9 cellular contexts compared by ENCODE assay signal in the genomic region with DNA sequence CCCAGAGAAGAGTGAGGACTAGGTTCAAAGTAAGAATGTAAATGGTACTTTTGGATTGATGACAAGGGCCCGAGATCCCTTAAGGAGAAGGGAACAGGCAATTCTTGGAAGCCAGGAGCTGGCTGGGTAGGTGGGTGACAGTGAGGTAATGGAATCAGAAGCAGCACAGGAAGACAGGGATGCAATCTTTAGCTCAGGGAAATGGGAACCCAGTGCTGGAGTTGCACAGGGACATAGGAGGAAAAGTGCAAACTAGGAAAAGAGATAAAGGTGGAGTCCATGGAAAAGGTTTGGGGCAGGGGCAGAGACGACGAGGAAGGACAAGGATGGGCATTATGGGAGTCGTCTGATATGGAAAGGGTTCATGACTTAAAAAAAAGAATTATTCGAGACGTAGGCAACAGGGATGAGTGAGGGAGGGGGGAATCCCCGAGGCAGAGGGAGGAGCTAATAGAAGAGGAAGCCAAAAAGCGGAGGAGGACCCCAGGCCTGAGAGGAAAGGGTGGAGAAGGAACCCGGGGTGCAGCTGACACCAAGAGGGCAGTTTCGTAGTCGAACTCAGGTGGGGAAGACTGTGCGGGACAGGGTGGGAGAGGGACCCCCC. TPM values are rescaled to one million over a fixed set of nuclear protein-coding genes. Genes with fewer than 3 reads are reported as not detected.
DNase-seq lines count a peak whose midpoint lies in the region; ATAC-seq and TF ChIP-seq lines count a peak whose summit lies in the region.
"Had no signal": no experiment of that assay in that cellular context is flagged by ENCODE, and none has a peak within 500 bp of the region (broad histone marks: within the 10 kb centered on the region; RNA-seq: fewer than 3 reads in every experiment).

No MANE protein-coding gene starts in this region.

- H3K9ac ChIP-seq in skeletal muscle satellite cell (ENCODE audit: low read depth, low read length) = peak overlapping the region; percentile 99

- H3K27me3 ChIP-seq in BE2C (no peaks in the 10 kb centered on the region), SJCRH30 (no peaks in the 10 kb centered on the region), iPS DF 6.9 (ENCODE audit: control insufficient read depth, insufficient read depth, low read length) (no peaks in the 10 kb centered on the region), skeletal muscle satellite cell (ENCODE audit: control insufficient read depth, insufficient read depth, low read length) (no peaks in the 10 kb centered on the region)

- H3K36me3 ChIP-seq in BE2C (peaks cover 13% of the 10 kb centered on the region), SJCRH30 (peaks cover 8% of the 10 kb centered on the region; the same call in 1 of the 2 replicates), iPS DF 6.9 (ENCODE audit: control insufficient read depth, insufficient read depth, low read length) (no peaks in the 10 kb centered on the region; the same call in 1 of the 2 replicates), skeletal muscle satellite cell (ENCODE audit: insufficient read depth, low read length) (peaks cover 19% of the 10 kb centered on the region)

- no peaks in the 10 kb centered on the region for H3K9me3 ChIP-seq in BE2C
- H3K9me3 ChIP-seq in SJCRH30 (replicated peaks) = no peaks in the 10 kb centered on the region
- no peaks in the 10 kb centered on the region for H3K9me3 ChIP-seq in iPS DF 6.9 (ENCODE audit: control insufficient read depth, insufficient read depth, low read length)
- H3K9me3 ChIP-seq in skeletal muscle satellite cell (replicated peaks; ENCODE audit: low read length) = no peaks in the 10 kb centered on the region

- no CpG with 5 or more reads among the region's 12 CpGs for WGBS in iPS DF 6.9 (ENCODE audit: insufficient coverage, insufficient read length)

- DNase-seq in BE2C = peak; percentile 20
- DNase-seq in SJCRH30 = peak; percentile 56 to 62
- peak; percentile 64 for DNase-seq in astrocyte of the hippocampus (ENCODE audit: low read depth, low spot score)
- DNase-seq in iPS DF 6.9 (ENCODE audit: low read depth, low spot score) = no peak
- DNase-seq in NCI-H446 (lab: John Stamatoyannopoulos, UW) = no peak

- H3K4me1 ChIP-seq in BE2C (no peaks in the 10 kb centered on the region), SJCRH30 (peaks cover 5% of the 10 kb centered on the region), iPS DF 6.9 (ENCODE audit: control insufficient read depth, insufficient read depth, low read length) (no peaks in the 10 kb centered on the region), skeletal muscle satellite cell (ENCODE audit: control insufficient read depth, insufficient read depth, low read length) (peaks cover 25% of the 10 kb centered on the region)

- TF ChIP-seq CTCF in BE2C (IDR thresholded peaks at IDR 0.05; ENCODE audit: low read depth, low read length) = no peak

- H3K4me2 ChIP-seq in skeletal muscle satellite cell (ENCODE audit: low read length) = peak overlapping the region; percentile 96

- H3K4me3 ChIP-seq in BE2C (ENCODE audit: low read depth, low read length) (peak overlapping the region; percentile 77), SJCRH30 (peak overlapping the region; percentile 76), iPS DF 6.9 (ENCODE audit: low read length) (peak overlapping the region; percentile 66), skeletal muscle satellite cell (ENCODE audit: low read length) (peak overlapping the region; percentile 77)

- ATAC-seq in GM18868 (IDR thresholded peaks at IDR 0.05; ENCODE audit: unreplicated experiment) (peak; percentile 63), HG03139 (IDR thresholded peaks at IDR 0.05; ENCODE audit: unreplicated experiment) (peak; percentile 46)

- H3K27ac ChIP-seq in SJCRH30 (peak overlapping the region; percentile 99), iPS DF 6.9 (ENCODE audit: low read length) (no peak overlapping the region)

RNA-seq across cellular contexts. Expression of a gene that starts 0.5 kb away (rescaled TPM):
- 87.0 TPM for polyA plus RNA-seq in BE2C (2012; ENCODE audit: insufficient read depth, insufficient read length, low read depth)
- 29.4 and 32.3 TPM in 2 replicates for total RNA-seq in SJCRH30 (2014; rRNA removed; shearing (Covaris generic))
- 38.3 and 43.2 TPM in 2 replicates for total RNA-seq in skeletal muscle satellite cell (2012; rRNA removed)

RNA-seq across cellular contexts. Expression of a gene that starts 20.3 kb away (rescaled TPM):
- 21.9 TPM for polyA plus RNA-seq in BE2C (2012; ENCODE audit: insufficient read depth, insufficient read length, low read depth)
- total RNA-seq in SJCRH30 (2014; rRNA removed; shearing (Covaris generic)) = 29.1 and 33.2 TPM in 2 replicates
- 19.2 and 34.5 TPM in 2 replicates for total RNA-seq in skeletal muscle satellite cell (2012; rRNA removed)

RNA-seq across cellular contexts. Expression of a gene that starts 44.6 kb away (rescaled TPM):
- polyA plus RNA-seq in BE2C (2012; ENCODE audit: insufficient read depth, insufficient read length, low read depth) = 17.3 TPM
- 16.1 and 17.6 TPM in 2 replicates for total RNA-seq in SJCRH30 (2014; rRNA removed; shearing (Covaris generic))
- 9.9 and 11.6 TPM in 2 replicates for total RNA-seq in skeletal muscle satellite cell (2012; rRNA removed)

RNA-seq across cellular contexts. Expression of a gene that starts 45.8 kb away (rescaled TPM):
- 34.5 TPM for polyA plus RNA-seq in BE2C (2012; ENCODE audit: insufficient read depth, insufficient read length, low read depth)
- 10.4 and 11.8 TPM in 2 replicates for total RNA-seq in SJCRH30 (2014; rRNA removed; shearing (Covaris generic))
- total RNA-seq in skeletal muscle satellite cell (2012; rRNA removed) = 21.4 and 25.9 TPM in 2 replicates
- total RNA-seq: T-helper 2 cell treated with Interferon-gamma antibody and Interleukin-4, amounts not matched to agents 100 ng/mL and 5 ng/mL, for 36 hours had no signal

Comparison
In these comparisons a context has a peak if more than half of its experiments do, and no peak if none do; other contexts are left out.
1. DNase-seq: peak in BE2C (single experiment), SJCRH30 (2 of 2) and astrocyte of the hippocampus (single experiment); none in iPS DF 6.9 (single experiment) and NCI-H446 (0 of 2).
2. Peak in every context shown above with its lines, with median percentiles within 50 percentile points of each other: H3K4me3 ChIP-seq.